In the genomic region with DNA sequence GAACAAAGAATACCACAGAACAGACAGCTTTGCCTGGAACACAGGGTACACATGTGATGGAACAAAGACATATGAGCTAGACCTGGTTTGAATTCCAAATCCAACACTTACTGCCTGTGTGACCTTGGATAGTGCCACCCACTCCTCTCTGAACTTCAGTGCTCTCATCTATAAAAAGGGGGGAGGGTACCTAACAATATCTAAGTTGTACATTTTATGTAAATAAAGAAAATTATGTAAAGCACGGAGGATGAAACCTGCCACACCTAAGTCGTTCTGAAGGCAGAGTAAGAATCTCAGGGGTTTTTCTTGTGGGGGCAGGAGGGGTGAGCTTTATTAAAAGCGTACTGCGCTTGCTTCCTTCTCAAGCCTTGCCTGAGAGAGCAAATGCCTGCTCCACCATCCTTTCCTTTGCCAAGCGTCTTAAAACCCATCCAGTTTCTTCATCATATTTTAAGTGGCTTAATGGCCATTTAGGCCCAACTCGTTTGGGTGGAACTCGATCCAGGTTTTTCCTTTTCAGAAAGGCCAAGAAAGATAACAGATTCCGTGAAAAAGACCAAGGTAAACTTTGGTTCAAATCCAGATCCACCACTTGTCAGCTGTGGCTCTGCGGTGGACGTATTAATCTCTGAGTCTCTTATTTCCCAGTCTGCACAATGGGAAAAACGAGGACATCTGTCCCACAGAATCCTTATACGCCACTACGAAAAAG, we compare ENCODE assay signal across 6 cellular contexts. TPM values are rescaled to one million over a fixed set of nuclear protein-coding genes. Genes with fewer than 3 reads are reported as not detected.
A peak's percentile ranks its signal among the peaks of the same experiment; 100 is the strongest.
DNase-seq lines count a peak whose midpoint lies in the region; ATAC-seq and TF ChIP-seq lines count a peak whose summit lies in the region.

No MANE protein-coding gene starts in this region.

- H3K36me3 Mint-ChIP-seq in activated CD8-positive, alpha-beta T cell treated with anti-CD3 and anti-CD28 coated beads, Interleukin-2, amount 10 ng/mL, durations not matched to agents 7 days and 5 days (ENCODE audit: low read depth): peaks cover 66% of the 10 kb centered on the region

- H3K27ac Mint-ChIP-seq in activated CD8-positive, alpha-beta T cell treated with anti-CD3 and anti-CD28 coated beads, Interleukin-2, amount 10 ng/mL, durations not matched to agents 7 days and 5 days: peak overlapping the region; percentile 99

- ATAC-seq in activated CD8-positive, alpha-beta T cell treated with anti-CD3 and anti-CD28 coated beads, Interleukin-2, amount 10 ng/mL, durations not matched to agents 7 days and 5 days: no peak
- no peak for ATAC-seq in HG02642 (IDR thresholded peaks at IDR 0.05; ENCODE audit: poor library complexity, unreplicated experiment)

- H3K9me3 Mint-ChIP-seq in activated CD8-positive, alpha-beta T cell treated with anti-CD3 and anti-CD28 coated beads, Interleukin-2, amount 10 ng/mL, durations not matched to agents 7 days and 5 days (ENCODE audit: insufficient read depth): peaks cover 7% of the 10 kb centered on the region

- TF ChIP-seq CTCF in GM10266 (IDR thresholded peaks at IDR 0.05; ENCODE audit: control insufficient read depth, insufficient read depth, low read depth, missing control alignments): no peak

- peak overlapping the region; percentile 99 for H3K4me3 Mint-ChIP-seq in activated CD8-positive, alpha-beta T cell treated with anti-CD3 and anti-CD28 coated beads, Interleukin-2, amount 10 ng/mL, durations not matched to agents 7 days and 5 days

- DNase-seq in GM10266 (ENCODE audit: extremely low spot score) (peak; percentile 26), medulla oblongata (ENCODE audit: extremely low spot score) (peak; percentile 54), NCI-H1930 (lab: John Stamatoyannopoulos, UW) (no peak), cerebellar nuclear complex (lab: John Stamatoyannopoulos, UW) (no peak)
- peak; percentile 30 for DNase-seq in activated CD8-positive, alpha-beta T cell treated with anti-CD3 and anti-CD28 coated beads, Interleukin-2, amount 10 ng/mL, durations not matched to agents 7 days and 5 days

- H3K27me3 Mint-ChIP-seq in activated CD8-positive, alpha-beta T cell treated with anti-CD3 and anti-CD28 coated beads, Interleukin-2, amount 10 ng/mL, durations not matched to agents 7 days and 5 days (ENCODE audit: low read depth): no peaks in the 10 kb centered on the region

- CTCF ChIA-PET in activated CD8-positive, alpha-beta T cell treated with anti-CD3 and anti-CD28 coated beads, Interleukin-2, amount 10 ng/mL, durations not matched to agents 7 days and 5 days (lab: Charles Lee): interaction anchor here (0.9 to 4.9 kb wide), 12 partner anchors 12 to 143 kb away, joined by 3 to 35 read pairs (median 6); no protein-coding TSS in a partner anchor

- POLR2A ChIA-PET in activated CD8-positive, alpha-beta T cell treated with anti-CD3 and anti-CD28 coated beads, Interleukin-2, amount 10 ng/mL, durations not matched to agents 7 days and 5 days (lab: Charles Lee): interaction anchor here (0.6 to 2.3 kb wide), 8 partner anchors 13 to 117 kb away, joined by 3 to 8 read pairs (median 4); no protein-coding TSS in a partner anchor

- H3K4me1 Mint-ChIP-seq in activated CD8-positive, alpha-beta T cell treated with anti-CD3 and anti-CD28 coated beads, Interleukin-2, amount 10 ng/mL, durations not matched to agents 7 days and 5 days (ENCODE audit: low read depth): peaks cover 58% of the 10 kb centered on the region

RNA-seq across cellular contexts. Expression of a gene that starts 1.0 kb away (rescaled TPM):
- total RNA-seq in activated CD8-positive, alpha-beta T cell treated with anti-CD3 and anti-CD28 coated beads, Interleukin-2, amount 10 ng/mL, durations not matched to agents 7 days and 5 days: 100 to 1,000 TPM; 172 to 184 TPM

RNA-seq across cellular contexts. Expression of a gene that starts 1.1 kb away (rescaled TPM):
- total RNA-seq in activated CD8-positive, alpha-beta T cell treated with anti-CD3 and anti-CD28 coated beads, Interleukin-2, amount 10 ng/mL, durations not matched to agents 7 days and 5 days: 10 to 100 TPM; 34.7 to 41.3 TPM

RNA-seq across cellular contexts. Expression of a gene that starts 30.5 kb away (rescaled TPM):
- 100 to 1,000 TPM; 116 to 129 TPM for total RNA-seq in activated CD8-positive, alpha-beta T cell treated with anti-CD3 and anti-CD28 coated beads, Interleukin-2, amount 10 ng/mL, durations not matched to agents 7 days and 5 days

RNA-seq across cellular contexts. Expression of a gene that starts 49.4 kb away (rescaled TPM):
- 10 to 100 TPM; 65.2 to 74.6 TPM for total RNA-seq in activated CD8-positive, alpha-beta T cell treated with anti-CD3 and anti-CD28 coated beads, Interleukin-2, amount 10 ng/mL, durations not matched to agents 7 days and 5 days

RNA-seq across cellular contexts. Expression of a gene that starts 53.9 kb away (rescaled TPM):
- total RNA-seq in activated CD8-positive, alpha-beta T cell treated with anti-CD3 and anti-CD28 coated beads, Interleukin-2, amount 10 ng/mL, durations not matched to agents 7 days and 5 days: 1 to 10 TPM; 1.4 to 1.7 TPM

Comparison
In these comparisons a context has a peak if more than half of its experiments do, and no peak if none do; other contexts are left out.
1. DNase-seq: peak in GM10266 (single experiment), activated CD8-positive, alpha-beta T cell treated with anti-CD3 and anti-CD28 coated beads, Interleukin-2, amount 10 ng/mL, durations not matched to agents 7 days and 5 days (single experiment) and medulla oblongata (single experiment); none in NCI-H1930 (0 of 2) and cerebellar nuclear complex (0 of 2).